In genomic region chr4:103046416-103047290, GRCh38 we compare ENCODE assay signal across 8 cellular contexts. TPM values are rescaled to one million over a fixed set of nuclear protein-coding genes. Genes with fewer than 3 reads are reported as not detected.
DNase-seq lines count a peak whose midpoint lies in the region; ATAC-seq and TF ChIP-seq lines count a peak whose summit lies in the region.

No MANE protein-coding gene starts in this region.

- H3K4me3 Mint-ChIP-seq in activated T-cell treated with anti-CD3 and anti-CD28 coated beads, Interleukin-2, amount 50 U/mL, for 24 hours, result no peak overlapping the region
- no peak overlapping the region for H3K4me3 Mint-ChIP-seq in effector memory CD8-positive, alpha-beta T cell

- H3K36me3 Mint-ChIP-seq in activated T-cell treated with anti-CD3 and anti-CD28 coated beads, Interleukin-2, amount 50 U/mL, for 24 hours (ENCODE audit: low read depth), result peaks cover 67% of the 10 kb centered on the region
- peaks cover 26% of the 10 kb centered on the region for H3K36me3 Mint-ChIP-seq in effector memory CD8-positive, alpha-beta T cell (ENCODE audit: insufficient read depth)

- H3K36me3 ChIP-seq in uterus, result no peaks in the 10 kb centered on the region

- no peaks in the 10 kb centered on the region for H3K4me1 ChIP-seq in uterus

- no peak overlapping the region for H3K27ac ChIP-seq in uterus

- H3K27me3 ChIP-seq in uterus, result no peaks in the 10 kb centered on the region

- in situ Hi-C loops in KBM-7 (cut with MboI; ENCODE audit: low pct_unique_long_range_greater_than_20kb, low sequenced_read_pairs), result no loop called here

- H3K9me3 ChIP-seq in uterus, result no peaks in the 10 kb centered on the region

- TF ChIP-seq POLR2A in uterus (IDR thresholded peaks at IDR 0.05), result no peak

- peak; percentile 30 to 58 (median 31) for TF ChIP-seq CTCF in uterus (IDR thresholded peaks at IDR 0.05)

- no peaks in the 10 kb centered on the region for H3K27me3 Mint-ChIP-seq in activated T-cell treated with anti-CD3 and anti-CD28 coated beads, Interleukin-2, amount 50 U/mL, for 24 hours
- H3K27me3 Mint-ChIP-seq in effector memory CD8-positive, alpha-beta T cell, result no peaks in the 10 kb centered on the region

- ATAC-seq in GM21825 (IDR thresholded peaks at IDR 0.05; ENCODE audit: unreplicated experiment), result peak; percentile 86
- peak; percentile 100 for ATAC-seq in effector memory CD8-positive, alpha-beta T cell (replicated peaks)

- intact Hi-C loops in uterus (cut with DNase I; ENCODE audit: low total_unique reads), result no loop called here

- H3K27ac Mint-ChIP-seq in activated T-cell treated with anti-CD3 and anti-CD28 coated beads, Interleukin-2, amount 50 U/mL, for 24 hours, result no peak overlapping the region
- H3K27ac Mint-ChIP-seq in effector memory CD8-positive, alpha-beta T cell, result no peak overlapping the region

- peaks cover 13% of the 10 kb centered on the region for H3K4me1 Mint-ChIP-seq in activated T-cell treated with anti-CD3 and anti-CD28 coated beads, Interleukin-2, amount 50 U/mL, for 24 hours (ENCODE audit: low read depth)
- peaks cover 0 to 2% of the 10 kb centered on the region in 2 donors for H3K4me1 Mint-ChIP-seq in effector memory CD8-positive, alpha-beta T cell (ENCODE audit: low read depth in 2 of 2)

- no peak overlapping the region for H3K4me3 ChIP-seq in uterus

- DNase-seq in activated T-cell treated with anti-CD3 and anti-CD28 coated beads for 1 hour (ENCODE audit: low read depth), result peak; percentile 10
- DNase-seq in activated T-cell treated with anti-CD3 and anti-CD28 coated beads, Interleukin-2, amount 50 U/mL, for 24 hours, result no peak
- DNase-seq in KBM-7, result peak; percentile 59
- DNase-seq in UCSD-AML1 (lab: John Stamatoyannopoulos, UW; ENCODE audit: unreplicated experiment), result peak; percentile 6
- DNase-seq in effector memory CD8-positive, alpha-beta T cell, result peak; percentile 28 to 43 (median 34)
- DNase-seq in midbrain (lab: John Stamatoyannopoulos, UW), result peak; percentile 23
- DNase-seq in uterus, result no peak

- H3K9me3 Mint-ChIP-seq in activated T-cell treated with anti-CD3 and anti-CD28 coated beads, Interleukin-2, amount 50 U/mL, for 24 hours, result no peaks in the 10 kb centered on the region
- H3K9me3 Mint-ChIP-seq in effector memory CD8-positive, alpha-beta T cell, result no peaks in the 10 kb centered on the region

RNA-seq across cellular contexts. Expression of gene SLC9B1, which starts 27.1 kb away (rescaled TPM):
- total RNA-seq in uterus, result 1 to 10 TPM in 2 of 4 donors, under 1 TPM in 1, not detected in 1; 0.59 to 4.8 (median 2.5) TPM

RNA-seq across cellular contexts. Expression of gene SLC9B2, which starts 29.9 kb away (rescaled TPM):
- 10 to 100 TPM in 3 of 4 donors, under 1 TPM in 1; 0.59 to 26.9 (median 25.6) TPM for total RNA-seq in uterus

RNA-seq across cellular contexts. Expression of gene BDH2, which starts 53.0 kb away (rescaled TPM):
- 10 to 100 TPM; 39.7 to 96.7 (median 78.1) TPM for total RNA-seq in uterus

Comparison
In these comparisons a context has a peak if more than half of its experiments do, and no peak if none do; other contexts are left out.
1. DNase-seq: peak in activated T-cell treated with anti-CD3 and anti-CD28 coated beads for 1 hour (single experiment), KBM-7 (single experiment), UCSD-AML1 (single experiment), effector memory CD8-positive, alpha-beta T cell (3 of 3) and midbrain (single experiment); none in activated T-cell treated with anti-CD3 and anti-CD28 coated beads, Interleukin-2, amount 50 U/mL, for 24 hours (single experiment) and uterus (0 of 2).